ENCODE assay signal across 36 cellular contexts in the genomic region with DNA sequence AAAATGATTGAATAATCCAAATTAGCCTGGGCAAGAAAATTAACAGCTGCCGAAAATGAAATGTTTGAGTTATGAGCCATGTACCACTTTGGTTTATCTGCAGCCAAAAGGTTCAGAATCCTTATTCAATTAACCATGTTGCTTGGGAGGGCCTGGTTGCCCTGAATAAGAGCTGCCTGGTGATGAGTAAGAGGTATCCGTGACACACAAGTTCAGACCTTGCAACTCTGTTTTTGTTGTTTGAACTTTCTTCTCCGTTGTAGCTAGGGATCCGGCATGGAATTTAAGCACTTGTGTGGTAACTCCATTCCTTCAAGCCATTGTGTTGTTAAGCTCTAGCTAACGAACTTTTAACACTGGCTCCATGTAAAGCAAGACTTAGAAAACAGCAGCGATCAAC. TPM values are rescaled to one million over a fixed set of nuclear protein-coding genes. Genes with fewer than 3 reads are reported as not detected.
A peak's percentile ranks its signal among the peaks of the same experiment; 100 is the strongest.
DNase-seq lines count a peak whose midpoint lies in the region; ATAC-seq and TF ChIP-seq lines count a peak whose summit lies in the region.
"Had no signal": no experiment of that assay in that cellular context is flagged by ENCODE, and none has a peak within 500 bp of the region (broad histone marks: within the 10 kb centered on the region; RNA-seq: fewer than 3 reads in every experiment).

No MANE protein-coding gene starts in this region.

- no peaks in the 10 kb centered on the region for H3K4me1 ChIP-seq in GM23248 (ENCODE audit: insufficient read depth)
- no peaks in the 10 kb centered on the region for H3K4me1 ChIP-seq in osteoblast (ENCODE audit: insufficient read depth, low read length)
- no peaks in the 10 kb centered on the region for H3K4me1 ChIP-seq in sigmoid colon
- H3K4me1 ChIP-seq: BLaER1 treated with 17β-estradiol and CSF1 and Interleukin-3, amounts not matched to agents 10 nM and 100 nM; body of pancreas; gastrocnemius medialis; lower lobe of right lung; spleen had no signal

- H3K9me3 ChIP-seq in GM23248 (ENCODE audit: low read depth) (no peaks in the 10 kb centered on the region), osteoblast (ENCODE audit: low read depth, low read length) (no peaks in the 10 kb centered on the region), sigmoid colon (peaks cover 0 to 3% (median 0%) of the 10 kb centered on the region in 4 donors)
- H3K9me3 ChIP-seq: body of pancreas, gastrocnemius medialis, lower lobe of right lung, MG63, mucosa of descending colon, ovary, transverse colon had no signal

- TF ChIP-seq POLR2A in sigmoid colon (IDR thresholded peaks at IDR 0.05): no peak

- DNase-seq in GM23248 (peak; percentile 3), astrocyte of the spinal cord (ENCODE audit: low read depth, low spot score) (peak; percentile 57), fibroblast of pulmonary artery (ENCODE audit: low read depth) (peak; percentile 12), osteoblast (ENCODE audit: insufficient read length, low spot score, missing footprints) (peak; percentile 83), sigmoid colon (no peak), glutamatergic neuron (no peak)
- DNase-seq in activated T-cell treated with anti-CD3 and anti-CD28 coated beads, Interleukin-2, amount 50 U/mL, for 4 hours: no peak
- DNase-seq: ACHN; activated CD4-positive, alpha-beta T cell treated with anti-CD3 and anti-CD28 coated beads for 1 hour; activated CD8-positive, alpha-beta T cell treated with anti-CD3 and anti-CD28 coated beads for 36 hours; activated effector memory CD4-positive, alpha-beta T cell treated with Interleukin-2 at 50 U/mL for 16 hours; activated naive CD8-positive, alpha-beta T cell treated with anti-CD3 and anti-CD28 coated beads, Interleukin-2, amount 10 ng/mL, durations not matched to agents 7 days and 5 days; body of pancreas; COR-L47; DMS53; gastrocnemius medialis; HCEC 1CT; kidney; lower lobe of right lung; MG63; mucosa of descending colon; NCI-H1105 treated with DMSO at 0.1 percent for 48 hours; NCI-H2029 treated with DMSO at 0.1 percent for 48 hours; NCI-H2227 treated with DMSO at 0.1 percent for 48 hours; nephron progenitor cell; ovary; retina; RPMI8226; spleen; transverse colon had no signal

- no peaks in the 10 kb centered on the region for H3K36me3 Mint-ChIP-seq in activated T-cell treated with anti-CD3 and anti-CD28 coated beads, Interleukin-2, amount 50 U/mL, for 4 hours (ENCODE audit: insufficient read depth)
- H3K36me3 Mint-ChIP-seq in glutamatergic neuron (ENCODE audit: unreplicated experiment): peaks cover 13% of the 10 kb centered on the region
- H3K36me3 Mint-ChIP-seq: activated naive CD8-positive, alpha-beta T cell treated with anti-CD3 and anti-CD28 coated beads, Interleukin-2, amount 10 ng/mL, durations not matched to agents 7 days and 5 days had no signal

- H3K27ac Mint-ChIP-seq in glutamatergic neuron (ENCODE audit: unreplicated experiment): no peak overlapping the region
- H3K27ac Mint-ChIP-seq: activated CD8-positive, alpha-beta T cell treated with anti-CD3 and anti-CD28 coated beads for 36 hours; activated naive CD8-positive, alpha-beta T cell treated with anti-CD3 and anti-CD28 coated beads, Interleukin-2, amount 10 ng/mL, durations not matched to agents 7 days and 5 days had no signal

- H3K4me3 ChIP-seq in GM23248: no peak overlapping the region
- no peak overlapping the region for H3K4me3 ChIP-seq in astrocyte of the spinal cord (ENCODE audit: low read depth, low read length)
- no peak overlapping the region for H3K4me3 ChIP-seq in fibroblast of pulmonary artery (replicated peaks; ENCODE audit: low read depth, low read length)
- no peak overlapping the region for H3K4me3 ChIP-seq in osteoblast (ENCODE audit: insufficient read depth, low read length)
- H3K4me3 ChIP-seq in sigmoid colon: no peak overlapping the region
- H3K4me3 ChIP-seq: BLaER1 treated with 17β-estradiol and CSF1 and Interleukin-3, amounts not matched to agents 10 nM and 100 nM; body of pancreas; gastrocnemius medialis; K562; lower lobe of right lung; MG63; mucosa of descending colon; ovary; SK-N-MC; spleen; transverse colon had no signal

- no peak overlapping the region for H3K27ac ChIP-seq in GM23248
- H3K27ac ChIP-seq in osteoblast (ENCODE audit: low read depth, low read length): no peak overlapping the region
- no peak overlapping the region for H3K27ac ChIP-seq in sigmoid colon
- H3K27ac ChIP-seq: BLaER1 treated with 17β-estradiol and CSF1 and Interleukin-3, amounts not matched to agents 10 nM and 100 nM; body of pancreas; epithelial cell of prostate; gastrocnemius medialis; lower lobe of right lung; ovary; SK-N-MC; spleen; transverse colon had no signal

- WGBS in GM23248 (ENCODE audit: low coverage in 1 of 2, low lambda C conversion rate in 2 of 2, missing lambda C conversion rate in 2 of 2), 2 experiments: 71 to 83% methylated on average over 6 of the region's 6 CpGs
- WGBS in sigmoid colon, 2 donors: 92% methylated on average over 6 of the region's 6 CpGs

- no peak overlapping the region for H3K4me3 Mint-ChIP-seq in activated T-cell treated with anti-CD3 and anti-CD28 coated beads, Interleukin-2, amount 50 U/mL, for 4 hours
- no peak overlapping the region for H3K4me3 Mint-ChIP-seq in glutamatergic neuron (ENCODE audit: unreplicated experiment)
- H3K4me3 Mint-ChIP-seq: activated CD8-positive, alpha-beta T cell treated with anti-CD3 and anti-CD28 coated beads for 36 hours; activated naive CD8-positive, alpha-beta T cell treated with anti-CD3 and anti-CD28 coated beads, Interleukin-2, amount 10 ng/mL, durations not matched to agents 7 days and 5 days; nephron progenitor cell had no signal

- no peak overlapping the region for H3K9ac ChIP-seq in GM23248
- H3K9ac ChIP-seq: BLaER1 treated with 17β-estradiol and CSF1 and Interleukin-3, amounts not matched to agents 10 nM and 100 nM had no signal

- H2AFZ ChIP-seq in GM23248 (no peak overlapping the region), osteoblast (ENCODE audit: low read length) (no peak overlapping the region)

- H3K4me1 Mint-ChIP-seq in activated T-cell treated with anti-CD3 and anti-CD28 coated beads, Interleukin-2, amount 50 U/mL, for 4 hours (ENCODE audit: low read depth): no peaks in the 10 kb centered on the region
- H3K4me1 Mint-ChIP-seq in glutamatergic neuron (ENCODE audit: low read depth, unreplicated experiment): no peaks in the 10 kb centered on the region
- H3K4me1 Mint-ChIP-seq: activated naive CD8-positive, alpha-beta T cell treated with anti-CD3 and anti-CD28 coated beads, Interleukin-2, amount 10 ng/mL, durations not matched to agents 7 days and 5 days; nephron progenitor cell had no signal

- no peaks in the 10 kb centered on the region for H3F3A ChIP-seq in GM23248 (ENCODE audit: insufficient read depth)

- H3K4me2 ChIP-seq in GM23248 (ENCODE audit: unreplicated experiment) (no peak overlapping the region), osteoblast (ENCODE audit: insufficient read depth, low read length) (no peak overlapping the region)
- H3K4me2 ChIP-seq: BLaER1 treated with 17β-estradiol and CSF1 and Interleukin-3, amounts not matched to agents 10 nM and 100 nM had no signal

- no peak for TF ChIP-seq EP300 in sigmoid colon (IDR thresholded peaks at IDR 0.05)

- no peaks in the 10 kb centered on the region for H3K27me3 Mint-ChIP-seq in activated T-cell treated with anti-CD3 and anti-CD28 coated beads, Interleukin-2, amount 50 U/mL, for 4 hours (ENCODE audit: low read depth)
- H3K27me3 Mint-ChIP-seq in glutamatergic neuron (ENCODE audit: unreplicated experiment): peaks cover 2% of the 10 kb centered on the region
- H3K27me3 Mint-ChIP-seq: activated CD8-positive, alpha-beta T cell treated with anti-CD3 and anti-CD28 coated beads for 36 hours; activated naive CD8-positive, alpha-beta T cell treated with anti-CD3 and anti-CD28 coated beads, Interleukin-2, amount 10 ng/mL, durations not matched to agents 7 days and 5 days had no signal

- peaks cover 8% of the 10 kb centered on the region for H3K9me3 Mint-ChIP-seq in activated T-cell treated with anti-CD3 and anti-CD28 coated beads, Interleukin-2, amount 50 U/mL, for 4 hours
- H3K9me3 Mint-ChIP-seq in glutamatergic neuron (ENCODE audit: unreplicated experiment): peaks cover 6% of the 10 kb centered on the region

- H4K20me1 ChIP-seq in GM23248 (ENCODE audit: insufficient read depth) (no peaks in the 10 kb centered on the region), osteoblast (ENCODE audit: insufficient read depth, low read length) (no peaks in the 10 kb centered on the region)
- H4K20me1 ChIP-seq: BLaER1 treated with 17β-estradiol and CSF1 and Interleukin-3, amounts not matched to agents 10 nM and 100 nM had no signal

- H3K27me3 ChIP-seq in GM23248 (replicated peaks; ENCODE audit: insufficient read depth) (no peaks in the 10 kb centered on the region), osteoblast (ENCODE audit: insufficient read depth, low read length) (no peaks in the 10 kb centered on the region), sigmoid colon (no peaks in the 10 kb centered on the region)
- H3K27me3 ChIP-seq: body of pancreas, gastrocnemius medialis, MG63, ovary, spleen, transverse colon had no signal

- H3K9me2 ChIP-seq in GM23248 (ENCODE audit: insufficient read depth): no peaks in the 10 kb centered on the region

- intact Hi-C loops in sigmoid colon (cut with DNase I): no loop called here

- H3K36me3 ChIP-seq in GM23248 (ENCODE audit: low read depth) (no peaks in the 10 kb centered on the region), osteoblast (ENCODE audit: insufficient read depth, low read length) (no peaks in the 10 kb centered on the region), sigmoid colon (no peaks in the 10 kb centered on the region)
- H3K36me3 ChIP-seq: BLaER1 treated with 17β-estradiol and CSF1 and Interleukin-3, amounts not matched to agents 10 nM and 100 nM; gastrocnemius medialis; lower lobe of right lung; MG63; ovary; spleen; transverse colon had no signal

- TF ChIP-seq CTCF in astrocyte of the spinal cord (IDR thresholded peaks at IDR 0.05; ENCODE audit: low read depth, low read length): no peak
- TF ChIP-seq CTCF in fibroblast of pulmonary artery (IDR thresholded peaks at IDR 0.05; ENCODE audit: low read length, missing control alignments): no peak
- no peak for TF ChIP-seq CTCF in osteoblast (IDR thresholded peaks at IDR 0.05; ENCODE audit: extremely low read depth, low read depth, low read length)
- TF ChIP-seq CTCF in sigmoid colon (IDR thresholded peaks at IDR 0.05): no peak
- TF ChIP-seq CTCF in glutamatergic neuron (IDR thresholded peaks at IDR 0.05; ENCODE audit: partially characterized antibody, unreplicated experiment): no peak

- H3K79me2 ChIP-seq in GM23248 (ENCODE audit: insufficient read depth) (no peaks in the 10 kb centered on the region), osteoblast (ENCODE audit: insufficient read depth, low read length) (no peaks in the 10 kb centered on the region)

- ATAC-seq in activated T-cell treated with anti-CD3 and anti-CD28 coated beads, Interleukin-2, amount 50 U/mL, for 4 hours: no peak
- ATAC-seq: activated CD8-positive, alpha-beta T cell treated with anti-CD3 and anti-CD28 coated beads for 36 hours; body of pancreas; gastrocnemius medialis; K562; lower lobe of right lung; mucosa of descending colon had no signal

- in situ Hi-C loops in GM23248 (cut with MboI) (no loop called here), astrocyte of the spinal cord (cut with HindIII; ENCODE audit: low sequenced_read_pairs) (no loop called here)

RNA-seq across cellular contexts. Expression of a gene that starts 35.7 kb away (rescaled TPM):
- not detected in 2 replicates for total RNA-seq in GM23248 (2014; rRNA removed; shearing (Covaris generic))
- 0.10 TPM in 1 of 2 replicates, not detected in the other for polyA plus RNA-seq in GM23248 (2016; fragmentation: Nextera tagmentation; extraction: Ambion mirVana)
- 0.36 TPM in 1 of 2 replicates, not detected in the other for total RNA-seq in osteoblast
- total RNA-seq in sigmoid colon: not detected
- polyA plus RNA-seq in sigmoid colon: 10 to 100 TPM; 14.4 to 19.4 (median 18.3) TPM
- under 1 TPM; 0.34 to 0.68 (median 0.35) TPM for total RNA-seq in activated T-cell treated with anti-CD3 and anti-CD28 coated beads, Interleukin-2, amount 50 U/mL, for 4 hours
- total RNA-seq in glutamatergic neuron (ENCODE audit: unreplicated experiment): not detected
- total RNA-seq: activated CD8-positive, alpha-beta T cell treated with anti-CD3 and anti-CD28 coated beads for 36 hours; activated naive CD8-positive, alpha-beta T cell treated with anti-CD3 and anti-CD28 coated beads, Interleukin-2, amount 10 ng/mL, durations not matched to agents 7 days and 5 days; chondrocyte; kidney; spleen; T-helper 1 cell treated with Interleukin-12 subunit alpha and Interleukin-12 subunit beta and Interleukin-4 antibody, amounts not matched to agents 30 ng/mL and 1 ng/mL, for 36 hours had no signal
- polyA plus RNA-seq: ovary, spleen had no signal

RNA-seq across cellular contexts. Expression of a gene that starts 36.0 kb away (rescaled TPM):
- not detected in 2 replicates for total RNA-seq in GM23248 (2014; rRNA removed; shearing (Covaris generic))
- polyA plus RNA-seq in GM23248 (2016; fragmentation: Nextera tagmentation; extraction: Ambion mirVana): not detected in 2 replicates
- under 0.01 TPM in 2 replicates for total RNA-seq in osteoblast
- not detected for total RNA-seq in sigmoid colon
- 1 to 10 TPM in 1 of 3 donors, under 1 TPM in 1, not detected in 1; 0.23 to 1.1 TPM for polyA plus RNA-seq in sigmoid colon
- not detected for total RNA-seq in activated T-cell treated with anti-CD3 and anti-CD28 coated beads, Interleukin-2, amount 50 U/mL, for 4 hours
- 0.44 TPM for total RNA-seq in glutamatergic neuron (ENCODE audit: unreplicated experiment)
- total RNA-seq: activated CD8-positive, alpha-beta T cell treated with anti-CD3 and anti-CD28 coated beads for 36 hours; activated naive CD8-positive, alpha-beta T cell treated with anti-CD3 and anti-CD28 coated beads, Interleukin-2, amount 10 ng/mL, durations not matched to agents 7 days and 5 days; body of pancreas; chondrocyte; gastrocnemius medialis; kidney; spleen; T-helper 1 cell treated with Interleukin-12 subunit alpha and Interleukin-12 subunit beta and Interleukin-4 antibody, amounts not matched to agents 30 ng/mL and 1 ng/mL, for 36 hours had no signal
- polyA plus RNA-seq: ovary, spleen had no signal

Comparison
In these comparisons a context has a peak if more than half of its experiments do, and no peak if none do; other contexts are left out.
1. DNase-seq: peak in GM23248 (single experiment), astrocyte of the spinal cord (single experiment), fibroblast of pulmonary artery (single experiment) and osteoblast (single experiment); none in sigmoid colon (single experiment), activated T-cell treated with anti-CD3 and anti-CD28 coated beads, Interleukin-2, amount 50 U/mL, for 4 hours (single experiment) and glutamatergic neuron (single experiment).